In genomic region chr2:237354930-237355329, GRCh38 we compare ENCODE assay signal across 1 cellular context.
TF ChIP-seq lines count a peak whose summit lies in the region.

No MANE protein-coding gene starts in this region.

TF ChIP-seq in GM23338, 12 proteins besides CTCF, POLR2A, EP300 and RAD21:
- TF ChIP-seq ZNF462 (CRISPR knock-in tag; IDR thresholded peaks at IDR 0.05) = no peak
- no peak for TF ChIP-seq ETS1 (IDR thresholded peaks at IDR 0.05)
- TF ChIP-seq NANOG (IDR thresholded peaks at IDR 0.05; ENCODE audit: borderline replicate concordance) = no peak
